8 cellular contexts compared by ENCODE assay signal in genomic region chr17:6713130-6713917, GRCh38. TPM values are rescaled to one million over a fixed set of nuclear protein-coding genes. Genes with fewer than 3 reads are reported as not detected.
DNase-seq lines count a peak whose midpoint lies in the region; ATAC-seq and TF ChIP-seq lines count a peak whose summit lies in the region.

SLC13A5 (minus strand) TSS chr17:6713369; CDS start chr17:6713333, 36 bp downstream.

- no peaks in the 10 kb centered on the region for H3F3A ChIP-seq in PC-3 (ENCODE audit: low read length, unreplicated experiment)

- no peak within 1 kb of the TSS for H3K9ac ChIP-seq in PC-3 (ENCODE audit: low read length)

- no peaks in the 10 kb centered on the region for H3K9me3 Mint-ChIP-seq in activated naive CD4-positive, alpha-beta T cell treated with anti-CD3 and anti-CD28 coated beads, Interleukin-2, amount 50 U/mL, for 24 hours
- H3K9me3 Mint-ChIP-seq in activated CD8-positive, alpha-beta T cell treated with anti-CD3 and anti-CD28 coated beads, Interleukin-2, amount 10 ng/mL, durations not matched to agents 7 days and 5 days (ENCODE audit: insufficient read depth), result no peaks in the 10 kb centered on the region

- H3K36me3 ChIP-seq in cardiac muscle cell (no peaks in the 10 kb centered on the region), PC-3 (ENCODE audit: low read depth, low read length) (no peaks in the 10 kb centered on the region)

- peaks cover 45% of the 10 kb centered on the region for H3K27me3 Mint-ChIP-seq in activated naive CD4-positive, alpha-beta T cell treated with anti-CD3 and anti-CD28 coated beads, Interleukin-2, amount 50 U/mL, for 24 hours
- peaks cover 57% of the 10 kb centered on the region for H3K27me3 Mint-ChIP-seq in activated CD8-positive, alpha-beta T cell treated with anti-CD3 and anti-CD28 coated beads, Interleukin-2, amount 10 ng/mL, durations not matched to agents 7 days and 5 days (ENCODE audit: low read depth)

- intact Hi-C loops in PC-3 (cut with micrococcal nuclease), result no loop called here

- POLR2A ChIA-PET in activated CD8-positive, alpha-beta T cell treated with anti-CD3 and anti-CD28 coated beads, Interleukin-2, amount 10 ng/mL, durations not matched to agents 7 days and 5 days (lab: Charles Lee), result interaction anchor here (0.6 kb wide), 1 partner anchor 62 kb away, joined by 3 read pairs; the partner anchor contains the start of gene FBXO39
- POLR2A ChIA-PET in PC-3 (lab: Charles Lee; ENCODE audit: unreplicated experiment), result no interaction called here

- no TSS peak for BruUV-seq in PC-3 (replicated peaks; lab: Mats Ljungman, UMichigan)

- H3K4me3 ChIP-seq in cardiac muscle cell (peak within 1 kb of the TSS; percentile 18), retinal pigment epithelial cell (ENCODE audit: low read length) (no peak within 1 kb of the TSS), PC-3 (ENCODE audit: low read length) (no peak within 1 kb of the TSS)

- no peak for DNase-seq in activated naive CD4-positive, alpha-beta T cell (lab: John Stamatoyannopoulos, UW)
- DNase-seq in activated CD8-positive, alpha-beta T cell treated with anti-CD3 and anti-CD28 coated beads, Interleukin-2, amount 10 ng/mL, durations not matched to agents 7 days and 5 days, result no peak
- DNase-seq in cardiac muscle cell (ENCODE audit: low read depth in 1 of 2, low spot score in 1 of 2) (peak; percentile 41 to 79), retinal pigment epithelial cell (ENCODE audit: low read depth) (no peak), HT-29 (ENCODE audit: low spot score) (no peak), PC-3 (no peak)

- CTCF ChIA-PET in activated CD8-positive, alpha-beta T cell treated with anti-CD3 and anti-CD28 coated beads, Interleukin-2, amount 10 ng/mL, durations not matched to agents 7 days and 5 days (lab: Charles Lee), result interaction anchor here (1.2 kb wide), 1 partner anchor 47 kb away, joined by 3 read pairs; no protein-coding TSS in a partner anchor
- CTCF ChIA-PET in PC-3 (lab: Charles Lee), result interaction anchor here (0.6 kb wide), 1 partner anchor 13 kb away, joined by 4 read pairs; no protein-coding TSS in a partner anchor

- no peak within 1 kb of the TSS for H3K4me2 ChIP-seq in PC-3 (ENCODE audit: low read length)

- H3K36me3 Mint-ChIP-seq in activated naive CD4-positive, alpha-beta T cell treated with anti-CD3 and anti-CD28 coated beads, Interleukin-2, amount 50 U/mL, for 24 hours, result peaks cover 5% of the 10 kb centered on the region
- H3K36me3 Mint-ChIP-seq in activated CD8-positive, alpha-beta T cell treated with anti-CD3 and anti-CD28 coated beads, Interleukin-2, amount 10 ng/mL, durations not matched to agents 7 days and 5 days (ENCODE audit: low read depth), result no peaks in the 10 kb centered on the region

- H3K4me3 Mint-ChIP-seq in activated naive CD4-positive, alpha-beta T cell treated with anti-CD3 and anti-CD28 coated beads, Interleukin-2, amount 50 U/mL, for 24 hours, result peak within 1 kb of the TSS; percentile 76
- peak within 1 kb of the TSS; percentile 10 for H3K4me3 Mint-ChIP-seq in activated CD8-positive, alpha-beta T cell treated with anti-CD3 and anti-CD28 coated beads, Interleukin-2, amount 10 ng/mL, durations not matched to agents 7 days and 5 days

- H3K9me3 ChIP-seq in cardiac muscle cell (ENCODE audit: low read depth), result no peaks in the 10 kb centered on the region
- H3K9me3 ChIP-seq in PC-3 (ENCODE audit: low read length), result no peaks in the 10 kb centered on the region

- H3K27me3 ChIP-seq in cardiac muscle cell (peaks cover 30% of the 10 kb centered on the region), PC-3 (ENCODE audit: low read length) (no peaks in the 10 kb centered on the region)

- H3K4me1 Mint-ChIP-seq in activated naive CD4-positive, alpha-beta T cell treated with anti-CD3 and anti-CD28 coated beads, Interleukin-2, amount 50 U/mL, for 24 hours, result peaks cover 14% of the 10 kb centered on the region
- peaks cover 25% of the 10 kb centered on the region for H3K4me1 Mint-ChIP-seq in activated CD8-positive, alpha-beta T cell treated with anti-CD3 and anti-CD28 coated beads, Interleukin-2, amount 10 ng/mL, durations not matched to agents 7 days and 5 days (ENCODE audit: low read depth)

- H3K9me2 ChIP-seq in PC-3 (replicated peaks; ENCODE audit: low read length), result no peaks in the 10 kb centered on the region

- no peaks in the 10 kb centered on the region for H3K4me1 ChIP-seq in cardiac muscle cell (ENCODE audit: low read depth)
- H3K4me1 ChIP-seq in PC-3 (ENCODE audit: insufficient read depth, low read length), result no peaks in the 10 kb centered on the region

- H2AFZ ChIP-seq in PC-3 (ENCODE audit: low read length), result no peak within 1 kb of the TSS

- TF ChIP-seq CTCF in cardiac muscle cell (IDR thresholded peaks at IDR 0.05; ENCODE audit: low read depth, low read length), result peak; percentile 40
- TF ChIP-seq CTCF in retinal pigment epithelial cell (conservative IDR thresholded peaks at IDR 0.05; ENCODE audit: low read depth, low read length), result peak; percentile 31
- no peak for TF ChIP-seq CTCF in PC-3 (conservative IDR thresholded peaks at IDR 0.05; ENCODE audit: low read depth, low read length)

- no peaks in the 10 kb centered on the region for H4K20me1 ChIP-seq in PC-3 (ENCODE audit: low read length)

- no peaks in the 10 kb centered on the region for H3K79me2 ChIP-seq in PC-3 (ENCODE audit: low read length)

- H3K27ac ChIP-seq in cardiac muscle cell (no peak within 1 kb of the TSS), PC-3 (ENCODE audit: low read length) (no peak within 1 kb of the TSS)

- ATAC-seq in activated CD8-positive, alpha-beta T cell treated with anti-CD3 and anti-CD28 coated beads, Interleukin-2, amount 10 ng/mL, durations not matched to agents 7 days and 5 days, result peak; percentile 75
- ATAC-seq in HG03025 (IDR thresholded peaks at IDR 0.05; ENCODE audit: low FRiP score, unreplicated experiment) (no peak), PC-3 (no peak)

- no peak within 1 kb of the TSS for H3K27ac Mint-ChIP-seq in activated naive CD4-positive, alpha-beta T cell treated with anti-CD3 and anti-CD28 coated beads, Interleukin-2, amount 50 U/mL, for 24 hours
- H3K27ac Mint-ChIP-seq in activated CD8-positive, alpha-beta T cell treated with anti-CD3 and anti-CD28 coated beads, Interleukin-2, amount 10 ng/mL, durations not matched to agents 7 days and 5 days, result no peak within 1 kb of the TSS

RNA-seq across cellular contexts. Expression of gene SLC13A5, which starts in this region (rescaled TPM):
- not detected for total RNA-seq in activated CD8-positive, alpha-beta T cell treated with anti-CD3 and anti-CD28 coated beads, Interleukin-2, amount 10 ng/mL, durations not matched to agents 7 days and 5 days
- total RNA-seq in cardiac muscle cell (0.18 and 0.67 TPM in 2 replicates), PC-3 (2014; rRNA removed) (not detected in 2 replicates)
- 0.15 TPM in 1 of 2 replicates, not detected in the other for polyA plus RNA-seq in cardiac muscle cell
- total RNA-seq in HT-29 (2014; rRNA removed; shearing (Covaris generic)), result not detected in 2 replicates

Comparison
In these comparisons a context has a peak if more than half of its experiments do, and no peak if none do; other contexts are left out.
1. Peak in ATAC-seq in activated CD8-positive, alpha-beta T cell treated with anti-CD3 and anti-CD28 coated beads, Interleukin-2, amount 10 ng/mL, durations not matched to agents 7 days and 5 days; RNA of the gene not detected or under 1 TPM.
2. Peak in DNase-seq and H3K4me3 ChIP-seq in cardiac muscle cell; RNA of the gene not detected or under 1 TPM.